ENCODE assay signal across 26 cellular contexts in the genomic region with DNA sequence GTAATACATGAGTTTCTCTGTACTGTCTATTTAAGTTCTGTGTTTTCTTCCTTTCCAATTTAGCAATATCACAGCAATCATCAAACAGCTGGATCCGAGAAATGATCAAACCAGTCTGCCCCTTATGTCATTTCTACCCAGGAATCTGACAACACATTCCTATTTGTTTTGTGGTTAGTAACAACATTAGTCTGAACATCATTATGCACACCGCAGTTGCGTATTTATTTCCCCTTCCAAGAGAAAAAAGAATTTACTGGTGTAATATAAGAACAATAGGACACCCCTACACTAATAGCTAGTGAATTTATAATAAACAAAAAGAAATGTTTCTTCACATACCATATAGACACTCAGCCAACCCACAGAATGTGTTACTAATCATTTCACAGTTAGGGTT.
DNase-seq lines count a peak whose midpoint lies in the region; ATAC-seq and TF ChIP-seq lines count a peak whose summit lies in the region.
"Had no signal": no experiment of that assay in that cellular context is flagged by ENCODE, and none has a peak within 500 bp of the region (broad histone marks: within the 10 kb centered on the region; RNA-seq: fewer than 3 reads in every experiment).

No MANE protein-coding gene starts in this region.

- no peak for ATAC-seq in GM18873 (IDR thresholded peaks at IDR 0.05; ENCODE audit: low FRiP score, unreplicated experiment)
- ATAC-seq in activated CD4-positive, alpha-beta T cell treated with anti-CD3 and anti-CD28 coated beads for 36 hours, result no peak
- ATAC-seq: A549; foreskin keratinocyte; GM23338; naive thymus-derived CD8-positive, alpha-beta T cell; Panc1; sciatic nerve had no signal

- H3K9ac ChIP-seq in mammary epithelial cell (ENCODE audit: insufficient read depth, low read length), result no peak overlapping the region
- H3K9ac ChIP-seq: parathyroid adenoma had no signal

- no peaks in the 10 kb centered on the region for H3K36me3 ChIP-seq in mammary epithelial cell (ENCODE audit: insufficient read depth, low read length)
- H3K36me3 ChIP-seq: adrenal gland, suprapubic skin had no signal

- POLR2A ChIA-PET in activated CD4-positive, alpha-beta T cell treated with anti-CD3 and anti-CD28 coated beads for 36 hours (lab: Charles Lee), result no interaction called here

- TF ChIP-seq CTCF in mammary epithelial cell (conservative IDR thresholded peaks at IDR 0.05 in 1 of 2, IDR thresholded peaks at IDR 0.05 in 1 of 2; ENCODE audit: extremely low read depth in 1 of 2, insufficient read depth in 1 of 2, low read depth in 1 of 2, low read length in 2 of 2), result no peak

- no peak overlapping the region for H3K27ac Mint-ChIP-seq in activated CD4-positive, alpha-beta T cell treated with anti-CD3 and anti-CD28 coated beads for 36 hours
- H3K27ac Mint-ChIP-seq: CD4-positive, alpha-beta memory T cell; GM23338; naive thymus-derived CD8-positive, alpha-beta T cell had no signal

- no peaks in the 10 kb centered on the region for H3K27me3 ChIP-seq in mammary epithelial cell (ENCODE audit: insufficient read depth, low read length)
- H3K27me3 ChIP-seq: adrenal gland, foreskin keratinocyte, suprapubic skin had no signal

- CTCF ChIA-PET in mammary epithelial cell (lab: Charles Lee; ENCODE audit: low non-redundant PET), result no interaction called here
- CTCF ChIA-PET in activated CD4-positive, alpha-beta T cell treated with anti-CD3 and anti-CD28 coated beads for 36 hours (lab: Charles Lee), result no interaction called here

- no peak overlapping the region for H3K4me2 ChIP-seq in mammary epithelial cell (ENCODE audit: insufficient read depth, low read depth, low read length)
- H3K4me2 ChIP-seq: A549, GM23338 had no signal

- H2AFZ ChIP-seq in mammary epithelial cell (ENCODE audit: low read depth, low read length), result no peak overlapping the region
- H2AFZ ChIP-seq: GM23338, parathyroid adenoma had no signal

- in situ Hi-C loops in mammary epithelial cell (cut with MboI; ENCODE audit: low sequenced_read_pairs in 2 of 2), result no loop called here

- dilution Hi-C loops in mammary epithelial cell (cut with HindIII; ENCODE audit: low sequenced_read_pairs), result no loop called here

- BruUV-seq in mammary epithelial cell (replicated peaks; lab: Mats Ljungman, UMichigan), result no TSS peak

- peaks cover 3% of the 10 kb centered on the region for H3K9me3 Mint-ChIP-seq in activated CD4-positive, alpha-beta T cell treated with anti-CD3 and anti-CD28 coated beads for 36 hours (ENCODE audit: low read depth)

- H3K9me3 ChIP-seq in mammary epithelial cell (replicated peaks; ENCODE audit: insufficient read depth, low read length), result no peaks in the 10 kb centered on the region
- H3K9me3 ChIP-seq: A549, adrenal gland, suprapubic skin had no signal

- H3K4me1 ChIP-seq in mammary epithelial cell (ENCODE audit: insufficient read depth, low read length), result no peaks in the 10 kb centered on the region
- H3K4me1 ChIP-seq: A549, adrenal gland, foreskin keratinocyte, parathyroid adenoma, suprapubic skin had no signal

- DNase-seq in AG08396 (ENCODE audit: low spot score), result peak; percentile 22
- peak; percentile 73 for DNase-seq in LHCN-M2 (ENCODE audit: low read depth)
- DNase-seq in mammary epithelial cell, result peak; percentile 29
- DNase-seq in iris pigment epithelial cell (ENCODE audit: low read depth), result peak; percentile 39
- no peak for DNase-seq in NCI-H524 (lab: John Stamatoyannopoulos, UW)
- DNase-seq in activated CD4-positive, alpha-beta T cell treated with anti-CD3 and anti-CD28 coated beads for 36 hours, result no peak
- no peak for DNase-seq in iPS-NIHi11 (ENCODE audit: low spot score)
- DNase-seq: activated CD4-positive, alpha-beta T cell treated with anti-CD3 and anti-CD28 coated beads, Interleukin-2, amount 50 U/mL, for 4 hours; activated gamma-delta T cell treated with Interleukin-2 at 50 U/mL for 16 hours; adrenal gland; CD4-positive, alpha-beta memory T cell; DMS53; foreskin keratinocyte; KG1; kidney glomerular epithelial cell; naive thymus-derived CD8-positive, alpha-beta T cell; NCI-H1930; NCI-H345; T-helper 2 cell had no signal

- intact Hi-C loops in mammary epithelial cell (cut with micrococcal nuclease), result no loop called here
- intact Hi-C loops in activated CD4-positive, alpha-beta T cell treated with anti-CD3 and anti-CD28 coated beads for 36 hours (cut with DNase I, micrococcal nuclease), result no loop called here

- H3K4me3 Mint-ChIP-seq in activated CD4-positive, alpha-beta T cell treated with anti-CD3 and anti-CD28 coated beads for 36 hours, result no peak overlapping the region
- H3K4me3 Mint-ChIP-seq: CD4-positive, alpha-beta memory T cell; GM23338; naive thymus-derived CD8-positive, alpha-beta T cell had no signal

- H3K36me3 Mint-ChIP-seq in activated CD4-positive, alpha-beta T cell treated with anti-CD3 and anti-CD28 coated beads for 36 hours (ENCODE audit: low read depth), result peaks cover 4% of the 10 kb centered on the region

- no peak overlapping the region for H3K27ac ChIP-seq in mammary epithelial cell (ENCODE audit: insufficient read depth, low read depth, low read length)
- H3K27ac ChIP-seq: A549, adrenal gland, foreskin keratinocyte, parathyroid adenoma, suprapubic skin had no signal

- no peaks in the 10 kb centered on the region for H4K20me1 ChIP-seq in mammary epithelial cell (ENCODE audit: insufficient read depth, low read length)

- no peaks in the 10 kb centered on the region for H3K79me2 ChIP-seq in mammary epithelial cell (ENCODE audit: insufficient read depth, low read length)
- H3K79me2 ChIP-seq: parathyroid adenoma had no signal

- WGBS in mammary epithelial cell (ENCODE audit: low coverage, missing lambda C conversion rate), result 85% methylated on average over 3 of the region's 3 CpGs

- no peaks in the 10 kb centered on the region for H3K27me3 Mint-ChIP-seq in activated CD4-positive, alpha-beta T cell treated with anti-CD3 and anti-CD28 coated beads for 36 hours
- H3K27me3 Mint-ChIP-seq: CD4-positive, alpha-beta memory T cell; naive thymus-derived CD8-positive, alpha-beta T cell had no signal

- H3K4me1 Mint-ChIP-seq in activated CD4-positive, alpha-beta T cell treated with anti-CD3 and anti-CD28 coated beads for 36 hours, result no peaks in the 10 kb centered on the region

- H3K4me3 ChIP-seq in mammary epithelial cell (replicated peaks in 1 of 3; ENCODE audit: insufficient read depth in 1 of 3, low read depth in 2 of 3, low read length in 3 of 3), result no peak overlapping the region
- H3K4me3 ChIP-seq: A549, adrenal gland, GM23338, suprapubic skin had no signal

Comparison
In these comparisons a context has a peak if more than half of its experiments do, and no peak if none do; other contexts are left out.
1. DNase-seq: peak in AG08396 (single experiment), LHCN-M2 (single experiment), mammary epithelial cell (single experiment) and iris pigment epithelial cell (single experiment); none in NCI-H524 (0 of 2), activated CD4-positive, alpha-beta T cell treated with anti-CD3 and anti-CD28 coated beads for 36 hours (single experiment) and iPS-NIHi11 (single experiment).